In the genomic region with DNA sequence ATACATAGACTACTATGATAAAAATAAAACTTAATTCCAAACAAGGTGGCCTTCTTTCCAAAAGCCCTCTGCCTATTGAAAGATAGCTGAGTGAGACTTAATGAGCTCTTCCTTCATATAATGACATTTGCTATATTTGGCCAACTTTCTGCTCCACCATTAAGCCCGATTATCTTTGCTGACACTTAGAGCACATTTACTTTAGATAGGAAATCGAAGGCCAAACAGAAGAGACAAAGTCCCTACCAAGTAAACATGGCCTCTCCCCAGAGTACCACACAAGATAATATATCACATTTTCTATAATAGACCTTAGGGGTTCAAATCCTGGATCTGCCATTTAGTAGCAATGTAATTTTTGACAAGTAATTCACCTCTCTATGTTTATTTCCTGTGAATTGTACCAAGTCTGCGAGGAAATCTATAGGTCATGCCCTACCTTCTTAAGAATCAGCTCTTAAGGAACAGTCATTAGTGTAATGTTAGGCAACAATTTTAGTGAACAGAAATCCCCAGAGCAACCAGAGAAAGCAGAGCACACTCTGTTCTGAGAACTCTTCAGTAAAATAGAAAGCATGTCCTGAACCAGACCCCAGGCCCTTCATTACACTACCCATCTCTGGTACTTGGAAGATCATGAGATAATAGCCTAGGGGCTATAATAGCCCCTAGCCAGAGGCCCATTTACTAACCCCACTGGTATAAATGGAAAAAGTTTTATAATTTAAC, we compare ENCODE assay signal across 12 cellular contexts. TPM values are rescaled to one million over a fixed set of nuclear protein-coding genes. Genes with fewer than 3 reads are reported as not detected.
DNase-seq lines count a peak whose midpoint lies in the region; ATAC-seq, FAIRE-seq and TF ChIP-seq lines count a peak whose summit lies in the region.
"Had no signal": no experiment of that assay in that cellular context is flagged by ENCODE, and none has a peak within 500 bp of the region (broad histone marks: within the 10 kb centered on the region; RNA-seq: fewer than 3 reads in every experiment).

No MANE protein-coding gene starts in this region.

- TF ChIP-seq EP300 in A549 (IDR thresholded peaks at IDR 0.05), result no peak

- H3K36me3 ChIP-seq in CD4-positive, alpha-beta memory T cell (ENCODE audit: insufficient read depth, low read length), result no peaks in the 10 kb centered on the region
- no peaks in the 10 kb centered on the region for H3K36me3 ChIP-seq in OCI-LY7 (ENCODE audit: insufficient read depth, low read length)
- no peaks in the 10 kb centered on the region for H3K36me3 ChIP-seq in mammary epithelial cell (ENCODE audit: insufficient read depth, low read length)

- BruUV-seq in OCI-LY7 (replicated peaks; lab: Mats Ljungman, UMichigan), result TSS peak; percentile 88
- no TSS peak for BruUV-seq in mammary epithelial cell (replicated peaks; lab: Mats Ljungman, UMichigan)

- POLR2A ChIA-PET in A549 (lab: Yijun Ruan, JAX), result interaction anchor here (1.6 to 2.5 kb wide), 2 partner anchors 15 to 17 kb away, joined by 4 to 10 read pairs; a partner anchor contains a TSS
- POLR2A ChIA-PET in CD4-positive, alpha-beta memory T cell (lab: Charles Lee; ENCODE audit: partially characterized antibody), result interaction anchor here (1.1 to 4.2 kb wide), 3 partner anchors 15 to 39 kb away, joined by 3 to 46 read pairs (median 5); a partner anchor contains a TSS
- POLR2A ChIA-PET in OCI-LY7 (lab: Charles Lee), result interaction anchor here (0.6 to 2.7 kb wide), 8 partner anchors 9 to 164 kb away, joined by 3 to 35 read pairs (median 5); a partner anchor contains a TSS

- DNase-seq in A549 (ENCODE audit: low read depth in 1 of 2, low spot score in 1 of 2) (no peak), OCI-LY7 (ENCODE audit: low spot score) (no peak), mammary epithelial cell (no peak), osteocyte (ENCODE audit: extremely low spot score, unreplicated experiment) (no peak), AG08395 (ENCODE audit: low spot score) (no peak), COR-L47 (lab: John Stamatoyannopoulos, UW) (no peak)
- DNase-seq in CD4-positive, alpha-beta memory T cell, result no peak
- DNase-seq: H9, NCI-H2029 treated with DMSO at 0.1 percent for 48 hours had no signal

- peak overlapping the region in 5 of 8 donors; percentile 37 to 90 (median 82) for H3K4me3 Mint-ChIP-seq in CD4-positive, alpha-beta memory T cell
- H3K4me3 Mint-ChIP-seq in osteocyte (ENCODE audit: unreplicated experiment), result no peak overlapping the region
- H3K4me3 Mint-ChIP-seq: H9 had no signal

- no peaks in the 10 kb centered on the region for H4K20me1 ChIP-seq in OCI-LY7 (ENCODE audit: insufficient read depth, low read length)
- no peaks in the 10 kb centered on the region for H4K20me1 ChIP-seq in mammary epithelial cell (ENCODE audit: insufficient read depth, low read length)

- 0 out of 6 replicates have a peak, but pooled peaks of 1 of the 2 experiments have one; percentile 27 for ATAC-seq in A549
- ATAC-seq in GM21723 (IDR thresholded peaks at IDR 0.05; ENCODE audit: unreplicated experiment), result no peak

- in situ Hi-C loops in mammary epithelial cell (cut with MboI; ENCODE audit: low sequenced_read_pairs in 2 of 2), result no loop called here

- H3K27me3 ChIP-seq in CD4-positive, alpha-beta memory T cell (ENCODE audit: insufficient read depth, low read length), result no peaks in the 10 kb centered on the region
- H3K27me3 ChIP-seq in mammary epithelial cell (ENCODE audit: insufficient read depth, low read length), result no peaks in the 10 kb centered on the region
- H3K27me3 ChIP-seq: body of pancreas had no signal

- CTCF ChIA-PET in A549 (lab: Yijun Ruan, JAX), result interaction anchor here (0.8 to 1.0 kb wide), 2 partner anchors 46 to 244 kb away, joined by 3 to 4 read pairs; no protein-coding TSS in a partner anchor
- CTCF ChIA-PET in CD4-positive, alpha-beta memory T cell (lab: Charles Lee; ENCODE audit: partially characterized antibody), result interaction anchor here (1.3 to 1.4 kb wide), 2 partner anchors 18 to 33 kb away, joined by 4 read pairs; no protein-coding TSS in a partner anchor
- CTCF ChIA-PET in OCI-LY7 (lab: Charles Lee; ENCODE audit: unreplicated experiment), result no interaction called here
- CTCF ChIA-PET in mammary epithelial cell (lab: Charles Lee; ENCODE audit: low non-redundant PET), result no interaction called here

- TF ChIP-seq CTCF in A549 (IDR thresholded peaks at IDR 0.05) (no peak), OCI-LY7 (conservative IDR thresholded peaks at IDR 0.05; ENCODE audit: low read length) (no peak), mammary epithelial cell (conservative IDR thresholded peaks at IDR 0.05 in 1 of 2, IDR thresholded peaks at IDR 0.05 in 1 of 2; ENCODE audit: extremely low read depth in 1 of 2, insufficient read depth in 1 of 2, low read depth in 1 of 2, low read length in 2 of 2) (no peak), osteocyte (IDR thresholded peaks at IDR 0.05) (no peak)

- peaks cover 0 to 6% of the 10 kb centered on the region in 2 donors for H3K27me3 Mint-ChIP-seq in CD4-positive, alpha-beta memory T cell
- H3K27me3 Mint-ChIP-seq in osteocyte (ENCODE audit: unreplicated experiment), result peaks cover 44% of the 10 kb centered on the region

- intact Hi-C loops in CD4-positive, alpha-beta memory T cell (cut with micrococcal nuclease), result no loop called here
- intact Hi-C loops in OCI-LY7 (cut with micrococcal nuclease; ENCODE audit: unreplicated experiment) (no loop called here), mammary epithelial cell (cut with micrococcal nuclease) (no loop called here)

- dilution Hi-C loops in mammary epithelial cell (cut with HindIII; ENCODE audit: low sequenced_read_pairs), result no loop called here

- peak overlapping the region in 3 of 7 donors; percentile 73 to 92 (median 83) for H3K27ac Mint-ChIP-seq in CD4-positive, alpha-beta memory T cell
- no peak overlapping the region for H3K27ac Mint-ChIP-seq in osteocyte (ENCODE audit: unreplicated experiment)
- H3K27ac Mint-ChIP-seq: H9 had no signal

- H3K4me2 ChIP-seq in A549 (peak overlapping the region; percentile 77), OCI-LY7 (ENCODE audit: low read length) (peak overlapping the region; percentile 73), mammary epithelial cell (ENCODE audit: insufficient read depth, low read depth, low read length) (peak overlapping the region; percentile 17)

- H3K36me3 Mint-ChIP-seq in CD4-positive, alpha-beta memory T cell, result no peaks in the 10 kb centered on the region
- no peaks in the 10 kb centered on the region for H3K36me3 Mint-ChIP-seq in osteocyte (ENCODE audit: unreplicated experiment)

- H3K9me2 ChIP-seq in OCI-LY7 (ENCODE audit: insufficient read depth, low read length), result no peaks in the 10 kb centered on the region; the same call in 1 of the 2 replicates

- H3K4me1 ChIP-seq in A549 (no peaks in the 10 kb centered on the region), OCI-LY7 (ENCODE audit: insufficient read depth, low read length, poor library complexity, severe bottlenecking) (peaks cover 22% of the 10 kb centered on the region), mammary epithelial cell (ENCODE audit: insufficient read depth, low read length) (no peaks in the 10 kb centered on the region)
- H3K4me1 ChIP-seq in CD4-positive, alpha-beta memory T cell (ENCODE audit: insufficient read depth, low read length), result peaks cover 14% of the 10 kb centered on the region

- no peak for TF ChIP-seq POLR2A in A549 (IDR thresholded peaks at IDR 0.05; ENCODE audit: low read length)

- peaks cover 0 to 12% (median 2%) of the 10 kb centered on the region in 4 donors for H3K4me1 Mint-ChIP-seq in CD4-positive, alpha-beta memory T cell
- no peaks in the 10 kb centered on the region for H3K4me1 Mint-ChIP-seq in osteocyte (ENCODE audit: unreplicated experiment)

- H3K27ac ChIP-seq in A549 (peak overlapping the region; percentile 74 to 81; a peak in 3 of 6 replicates), OCI-LY7 (ENCODE audit: low read depth, low read length, poor library complexity, severe bottlenecking) (no peak overlapping the region), mammary epithelial cell (ENCODE audit: insufficient read depth, low read depth, low read length) (no peak overlapping the region)
- no peak overlapping the region for H3K27ac ChIP-seq in CD4-positive, alpha-beta memory T cell (ENCODE audit: low read depth, low read length)

- H3K79me2 ChIP-seq in OCI-LY7 (ENCODE audit: insufficient read depth, low read depth, low read length) (peaks cover 13% of the 10 kb centered on the region; the same call in 1 of the 2 replicates), mammary epithelial cell (ENCODE audit: insufficient read depth, low read length) (peaks cover 8% of the 10 kb centered on the region)

- H3K4me3 ChIP-seq in A549, result peak overlapping the region; percentile 49
- no peak overlapping the region for H3K4me3 ChIP-seq in CD4-positive, alpha-beta memory T cell (ENCODE audit: low read length in 2 of 2)
- H3K4me3 ChIP-seq in OCI-LY7 (ENCODE audit: low read depth, low read length, poor library complexity, severe bottlenecking), result peak overlapping the region; percentile 74
- H3K4me3 ChIP-seq in mammary epithelial cell (replicated peaks in 1 of 3; ENCODE audit: insufficient read depth in 1 of 3, low read depth in 2 of 3, low read length in 3 of 3), result peak overlapping the region in 2 of 3 experiments; percentile 41 to 63
- H3K4me3 ChIP-seq: lung had no signal

- H2AFZ ChIP-seq in OCI-LY7 (ENCODE audit: low read length) (peak overlapping the region; percentile 93), mammary epithelial cell (ENCODE audit: low read depth, low read length) (no peak overlapping the region)

- no peaks in the 10 kb centered on the region for H3K9me3 Mint-ChIP-seq in CD4-positive, alpha-beta memory T cell
- no peaks in the 10 kb centered on the region for H3K9me3 Mint-ChIP-seq in osteocyte (ENCODE audit: unreplicated experiment)
- H3K9me3 Mint-ChIP-seq: H9 had no signal

- no peaks in the 10 kb centered on the region for H3K9me3 ChIP-seq in A549
- H3K9me3 ChIP-seq in CD4-positive, alpha-beta memory T cell (ENCODE audit: control insufficient read depth in 1 of 2, low read length in 2 of 2), result no peaks in the 10 kb centered on the region
- H3K9me3 ChIP-seq in OCI-LY7 (ENCODE audit: low read length), result no peaks in the 10 kb centered on the region
- H3K9me3 ChIP-seq in mammary epithelial cell (replicated peaks; ENCODE audit: insufficient read depth, low read length), result no peaks in the 10 kb centered on the region
- H3K9me3 ChIP-seq: body of pancreas had no signal

- 84% methylated on average over 3 of the region's 3 CpGs for WGBS in A549 (ENCODE audit: missing lambda C conversion rate)
- WGBS in mammary epithelial cell (ENCODE audit: low coverage, missing lambda C conversion rate), result 93% methylated on average over 3 of the region's 3 CpGs

- FAIRE-seq in A549 (lab: Jason Lieb, UNC), result no peak

- no peak overlapping the region for H3K9ac ChIP-seq in mammary epithelial cell (ENCODE audit: insufficient read depth, low read length)

- no peak for TF ChIP-seq RAD21 in A549 (conservative IDR thresholded peaks at IDR 0.05 in 1 of 2, IDR thresholded peaks at IDR 0.05 in 1 of 2)

RNA-seq across cellular contexts. Expression of a gene that starts 17.3 kb away (rescaled TPM):
- polyA plus RNA-seq in A549 (2011; rRNA removed) (56.9 and 102 TPM in 2 replicates), A549 (2017; fragmentation: RNase III; extraction: RNeasy Plus Mini Kit Qiagen cat#74134 plus additional on column Dnase treatment) (133 to 134 TPM (median 133 TPM) in 3 replicates), mammary epithelial cell (26.0 TPM)
- 63.2 and 78.6 TPM in 2 replicates for polyA plus RNA-seq in A549 (2012; cell fraction: cytosol; rRNA removed)
- polyA plus RNA-seq in A549 (2012; cell fraction: nucleus; rRNA removed), result 21.3 and 28.0 TPM in 2 replicates
- polyA minus RNA-seq in A549 (2011; rRNA and poly(A)+ RNA removed), result 7.8 and 7.9 TPM in 2 replicates
- 10 to 100 TPM; 18.5 to 21.8 TPM for total RNA-seq in CD4-positive, alpha-beta memory T cell
- polyA plus RNA-seq in CD4-positive, alpha-beta memory T cell, result 10 to 100 TPM; 52.3 to 55.3 TPM
- total RNA-seq in OCI-LY7 (2014; rRNA removed; shearing (Covaris generic)), result 40.1 and 45.5 TPM in 2 replicates
- total RNA-seq in OCI-LY7 (2022) (30.7 and 35.2 TPM in 2 replicates), mammary epithelial cell (10 to 100 TPM; 10.3 to 43.4 TPM), osteocyte (28.7 and 28.8 TPM in 2 replicates)
- polyA minus RNA-seq in mammary epithelial cell, result 6.5 TPM

Comparison
In these comparisons a context has a peak if more than half of its experiments do, and no peak if none do; other contexts are left out.
1. H3K27ac ChIP-seq: peak in A549 (2 of 2); none in CD4-positive, alpha-beta memory T cell (single experiment), OCI-LY7 (single experiment) and mammary epithelial cell (single experiment).
2. H3K4me2 ChIP-seq: peak in every context shown above with its lines; median percentile 77 in A549; 73 in OCI-LY7; 17 in mammary epithelial cell.
3. H3K4me3 ChIP-seq: peak in A549 (single experiment), OCI-LY7 (single experiment) and mammary epithelial cell (2 of 3); none in CD4-positive, alpha-beta memory T cell (0 of 2).
4. CTCF ChIA-PET loops: an anchor here in A549 (0.8 to 1.0 kb wide) and CD4-positive, alpha-beta memory T cell (1.3 to 1.4 kb wide); none called in OCI-LY7 and mammary epithelial cell.